10 cellular contexts compared by ENCODE assay signal in the genomic region with DNA sequence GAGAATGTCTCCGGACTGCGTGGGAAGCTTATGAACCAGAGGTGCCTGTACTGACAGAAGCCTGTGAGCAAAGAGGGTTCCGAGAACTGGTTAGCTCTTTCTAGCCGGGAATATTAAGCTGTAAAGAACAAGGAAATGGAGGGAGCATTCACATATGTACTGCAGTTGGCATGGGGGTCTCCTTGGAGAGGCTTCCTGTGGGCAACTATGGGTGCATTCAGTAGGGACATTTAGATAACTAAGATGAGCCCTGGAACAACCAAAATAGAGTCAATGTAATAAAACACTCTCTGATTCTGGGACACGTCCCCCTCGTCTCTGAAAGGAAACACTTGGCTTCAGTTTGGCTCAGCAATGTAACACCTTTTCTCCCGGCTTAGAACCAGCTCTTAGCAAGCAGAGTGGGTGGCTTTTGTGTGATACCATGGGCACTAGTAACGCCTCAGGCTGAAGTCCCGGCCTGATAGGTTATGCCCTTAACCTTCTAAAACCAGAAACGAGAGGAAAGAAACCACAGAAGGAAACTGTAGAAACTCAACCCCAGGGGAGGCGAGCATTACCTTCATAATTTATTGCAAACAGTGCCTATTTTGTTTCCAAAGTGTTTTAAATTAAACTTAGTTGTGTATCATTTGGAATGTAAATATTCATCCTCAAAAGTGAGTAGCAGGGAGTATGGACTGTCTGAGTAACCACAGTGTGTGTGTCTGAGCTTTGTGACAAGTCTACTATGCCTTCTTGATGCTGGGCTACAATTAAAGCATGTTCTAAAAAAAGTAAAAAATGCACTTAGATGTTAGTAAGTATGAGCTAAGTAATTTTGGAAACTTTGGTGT. TPM values are rescaled to one million over a fixed set of nuclear protein-coding genes. Genes with fewer than 3 reads are reported as not detected.
DNase-seq lines count a peak whose midpoint lies in the region; ATAC-seq and TF ChIP-seq lines count a peak whose summit lies in the region.
"Had no signal": no experiment of that assay in that cellular context is flagged by ENCODE, and none has a peak within 500 bp of the region (broad histone marks: within the 10 kb centered on the region; RNA-seq: fewer than 3 reads in every experiment).

No MANE protein-coding gene starts in this region.

- H3K36me3 ChIP-seq in endodermal cell (ENCODE audit: control insufficient read depth, insufficient read depth, low read length), result no peaks in the 10 kb centered on the region
- no peaks in the 10 kb centered on the region for H3K36me3 ChIP-seq in ovary

- peak; percentile 42 for ATAC-seq in GM19397 (IDR thresholded peaks at IDR 0.05; ENCODE audit: unreplicated experiment)
- ATAC-seq in GM21515 (IDR thresholded peaks at IDR 0.05; ENCODE audit: unreplicated experiment), result no peak

- no peaks in the 10 kb centered on the region for H3K9me3 Mint-ChIP-seq in T-helper 1 cell treated with Interleukin-12 subunit alpha and Interleukin-12 subunit beta and Interleukin-4 antibody, amounts not matched to agents 30 μg/mL and 1 μg/mL, for 36 hours
- H3K9me3 Mint-ChIP-seq in endodermal cell, result no peaks in the 10 kb centered on the region

- H3K27ac ChIP-seq in endodermal cell (ENCODE audit: low read depth, low read length) (no peak overlapping the region), ovary (no peak overlapping the region)

- H3K4me1 Mint-ChIP-seq in T-helper 1 cell treated with Interleukin-12 subunit alpha and Interleukin-12 subunit beta and Interleukin-4 antibody, amounts not matched to agents 30 μg/mL and 1 μg/mL, for 36 hours (ENCODE audit: low read depth), result peaks cover 57% of the 10 kb centered on the region
- peaks cover 22% of the 10 kb centered on the region for H3K4me1 Mint-ChIP-seq in endodermal cell

- H3K9ac ChIP-seq in endodermal cell (ENCODE audit: extremely low read depth, low read length, poor library complexity, severe bottlenecking), result no peak overlapping the region

- H3K36me3 Mint-ChIP-seq in T-helper 1 cell treated with Interleukin-12 subunit alpha and Interleukin-12 subunit beta and Interleukin-4 antibody, amounts not matched to agents 30 μg/mL and 1 μg/mL, for 36 hours (ENCODE audit: low read depth), result peaks cover 6% of the 10 kb centered on the region
- no peaks in the 10 kb centered on the region for H3K36me3 Mint-ChIP-seq in endodermal cell (ENCODE audit: low read depth)

- H3K4me3 ChIP-seq in endodermal cell (ENCODE audit: low read length) (no peak overlapping the region), ovary (no peak overlapping the region)

- no peak for TF ChIP-seq EP300 in ovary (IDR thresholded peaks at IDR 0.05)

- peak overlapping the region; percentile 71 for H3K4me3 Mint-ChIP-seq in T-helper 1 cell treated with Interleukin-12 subunit alpha and Interleukin-12 subunit beta and Interleukin-4 antibody, amounts not matched to agents 30 μg/mL and 1 μg/mL, for 36 hours
- no peak overlapping the region for H3K4me3 Mint-ChIP-seq in endodermal cell

- TF ChIP-seq CTCF in endodermal cell (conservative IDR thresholded peaks at IDR 0.05), result no peak
- TF ChIP-seq CTCF in ovary (IDR thresholded peaks at IDR 0.05), result no peak

- TF ChIP-seq POLR2A in ovary (IDR thresholded peaks at IDR 0.05), result no peak

- H3K4me1 ChIP-seq in endodermal cell (ENCODE audit: control insufficient read depth, insufficient read depth, low read length) (peaks cover 3% of the 10 kb centered on the region), ovary (ENCODE audit: insufficient read depth) (no peaks in the 10 kb centered on the region)

- H3K27me3 ChIP-seq in endodermal cell (ENCODE audit: control insufficient read depth, insufficient read depth, low read length, poor library complexity, severe bottlenecking), result no peaks in the 10 kb centered on the region
- H3K27me3 ChIP-seq in ovary, result no peaks in the 10 kb centered on the region

- no peaks in the 10 kb centered on the region for H3K27me3 Mint-ChIP-seq in T-helper 1 cell treated with Interleukin-12 subunit alpha and Interleukin-12 subunit beta and Interleukin-4 antibody, amounts not matched to agents 30 μg/mL and 1 μg/mL, for 36 hours (ENCODE audit: low read depth)
- no peaks in the 10 kb centered on the region for H3K27me3 Mint-ChIP-seq in endodermal cell (ENCODE audit: insufficient read depth)

- DNase-seq in endodermal cell (peak; percentile 37), GM03348 (ENCODE audit: low spot score) (no peak), ovary (no peak), NCI-H2227 (lab: John Stamatoyannopoulos, UW; ENCODE audit: unreplicated experiment) (no peak)
- peak; percentile 65 for DNase-seq in stimulated activated CD4-positive, alpha-beta T cell treated with anti-CD3 and anti-CD28 coated beads, Interleukin-4, amount 100 ng/mL, for 24 hours
- DNase-seq: hippocampal formation, SHP77 treated with DMSO at 0.1 percent for 48 hours had no signal

- intact Hi-C loops in ovary (cut with DNase I), result loop anchor here in 3 of 4 donors (5.0 to 10.0 kb wide), 2 partner anchors 129 to 137 kb away; no protein-coding TSS in a partner anchor

- peak overlapping the region; percentile 100 for H3K27ac Mint-ChIP-seq in T-helper 1 cell treated with Interleukin-12 subunit alpha and Interleukin-12 subunit beta and Interleukin-4 antibody, amounts not matched to agents 30 μg/mL and 1 μg/mL, for 36 hours
- no peak overlapping the region for H3K27ac Mint-ChIP-seq in endodermal cell

- 83 to 86% methylated on average over 10 to 11 of the region's 11 CpGs for WGBS in endodermal cell (ENCODE audit: insufficient coverage in 1 of 2, insufficient read length in 1 of 2), 2 experiments
- 58 to 64% (median 59%) methylated on average over 11 of the region's 11 CpGs for WGBS in ovary, 3 donors

- no peaks in the 10 kb centered on the region for H3K9me3 ChIP-seq in endodermal cell (ENCODE audit: control insufficient read depth, low read length)
- H3K9me3 ChIP-seq in ovary, result no peaks in the 10 kb centered on the region

RNA-seq across cellular contexts. Expression of a gene that starts 48.9 kb away (rescaled TPM):
- 10 to 100 TPM; 22.9 to 31.8 TPM for total RNA-seq in endodermal cell
- polyA plus RNA-seq in endodermal cell (2013, experiment 1 of 2), result 22.0 TPM
- polyA plus RNA-seq in endodermal cell (2013, experiment 2 of 2), result 24.4 TPM
- total RNA-seq in ovary, result 10 to 100 TPM; 21.3 to 30.4 (median 26.4) TPM
- 10 to 100 TPM; 13.4 to 44.7 TPM for polyA plus RNA-seq in ovary

Comparison
In these comparisons a context has a peak if more than half of its experiments do, and no peak if none do; other contexts are left out.
1. DNase-seq: peak in endodermal cell (single experiment) and stimulated activated CD4-positive, alpha-beta T cell treated with anti-CD3 and anti-CD28 coated beads, Interleukin-4, amount 100 ng/mL, for 24 hours (single experiment); none in GM03348 (single experiment), ovary (0 of 5) and NCI-H2227 (single experiment).